ENCODE assay signal across 8 cellular contexts in the genomic region with DNA sequence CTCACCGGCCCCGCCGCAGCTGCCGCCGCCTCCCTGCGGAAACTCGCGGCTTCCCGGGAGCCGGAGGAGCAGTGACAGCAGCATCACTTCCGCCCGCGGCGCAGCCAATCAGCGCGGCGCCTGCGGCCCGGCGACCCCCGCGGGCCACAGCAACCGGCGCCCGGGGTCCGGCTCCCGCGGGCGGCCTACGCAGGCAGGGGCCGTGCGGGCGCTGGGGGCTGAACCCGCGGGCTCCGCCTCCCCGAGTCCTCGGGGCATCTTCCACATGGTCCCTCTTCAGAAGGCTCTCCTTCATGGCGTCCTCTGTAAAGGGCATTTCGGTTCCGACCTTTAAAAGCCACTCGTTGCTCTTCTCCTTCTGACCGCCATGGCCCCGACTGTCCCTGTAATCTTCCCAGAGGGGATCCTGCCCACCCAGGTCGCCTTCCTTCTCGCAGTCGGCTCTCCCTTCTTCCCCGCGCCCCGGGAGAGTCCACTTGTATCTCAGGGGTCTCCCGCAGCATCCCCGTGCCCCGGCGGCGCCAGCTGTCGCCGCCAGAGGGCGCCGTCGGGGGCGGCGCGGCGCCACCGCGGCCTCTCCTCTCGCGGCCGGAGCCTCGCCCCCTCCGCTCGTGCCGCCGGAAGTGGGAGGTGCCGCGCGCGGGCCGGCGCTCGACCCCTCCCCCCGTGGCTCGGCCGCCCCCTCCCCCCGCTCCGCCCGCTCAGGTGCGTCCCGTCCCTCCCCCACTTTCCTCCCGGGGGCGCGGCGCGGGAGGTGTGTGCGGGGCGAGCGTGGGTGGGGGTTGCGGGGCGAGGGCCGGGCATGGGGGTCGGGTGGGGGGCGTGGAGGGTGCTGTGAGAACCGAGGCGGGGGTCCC. TPM values are rescaled to one million over a fixed set of nuclear protein-coding genes. Genes with fewer than 3 reads are reported as not detected.
DNase-seq lines count a peak whose midpoint lies in the region; ATAC-seq and TF ChIP-seq lines count a peak whose summit lies in the region.

A gene with protein sequence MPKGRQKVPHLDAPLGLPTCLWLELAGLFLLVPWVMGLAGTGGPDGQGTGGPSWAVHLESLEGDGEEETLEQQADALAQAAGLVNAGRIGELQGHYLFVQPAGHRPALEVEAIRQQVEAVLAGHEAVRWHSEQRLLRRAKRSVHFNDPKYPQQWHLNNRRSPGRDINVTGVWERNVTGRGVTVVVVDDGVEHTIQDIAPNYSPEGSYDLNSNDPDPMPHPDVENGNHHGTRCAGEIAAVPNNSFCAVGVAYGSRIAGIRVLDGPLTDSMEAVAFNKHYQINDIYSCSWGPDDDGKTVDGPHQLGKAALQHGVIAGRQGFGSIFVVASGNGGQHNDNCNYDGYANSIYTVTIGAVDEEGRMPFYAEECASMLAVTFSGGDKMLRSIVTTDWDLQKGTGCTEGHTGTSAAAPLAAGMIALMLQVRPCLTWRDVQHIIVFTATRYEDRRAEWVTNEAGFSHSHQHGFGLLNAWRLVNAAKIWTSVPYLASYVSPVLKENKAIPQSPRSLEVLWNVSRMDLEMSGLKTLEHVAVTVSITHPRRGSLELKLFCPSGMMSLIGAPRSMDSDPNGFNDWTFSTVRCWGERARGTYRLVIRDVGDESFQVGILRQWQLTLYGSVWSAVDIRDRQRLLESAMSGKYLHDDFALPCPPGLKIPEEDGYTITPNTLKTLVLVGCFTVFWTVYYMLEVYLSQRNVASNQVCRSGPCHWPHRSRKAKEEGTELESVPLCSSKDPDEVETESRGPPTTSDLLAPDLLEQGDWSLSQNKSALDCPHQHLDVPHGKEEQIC (minus strand): TSS at position 52 of the 857 bp plus-strand sequence. CDS start 2,229 bp downstream, outside the sequence.
A gene (plus strand): TSS at position 650 of the 857 bp plus-strand sequence. CDS start 1,602 bp downstream, outside the sequence.

- H3K27me3 Mint-ChIP-seq in activated T-helper 1 cell treated with anti-CD3 and anti-CD28 coated beads, Interleukin-12 subunit alpha, Interleukin-12 subunit beta, Interleukin-2, Interleukin-4 antibody, amounts not matched to agents 30 ng/mL and 10 ng/mL and 1 ng/mL, durations not matched to agents 14 hours and 24 hours and 36 hours (ENCODE audit: insufficient read depth): no peaks in the 10 kb centered on the region
- H3K27me3 Mint-ChIP-seq in naive thymus-derived CD4-positive, alpha-beta T cell: no peaks in the 10 kb centered on the region
- no peaks in the 10 kb centered on the region for H3K27me3 Mint-ChIP-seq in stimulated activated naive B cell treated with anti-CD40 and anti-IgM and Interleukin-4, amounts not matched to agents 10 μg/mL and 1 μg/mL and 100 μg/mL, for 72 hours

- peak; percentile 82 to 99 (median 98) for TF ChIP-seq CTCF in Peyer's patch (IDR thresholded peaks at IDR 0.05)

- no peaks in the 10 kb centered on the region for H3K27me3 ChIP-seq in HUES6 (ENCODE audit: control insufficient read depth, insufficient read depth, low read length)
- H3K27me3 ChIP-seq in Peyer's patch: no peaks in the 10 kb centered on the region
- H3K27me3 ChIP-seq in naive thymus-derived CD4-positive, alpha-beta T cell (ENCODE audit: control insufficient read depth in 2 of 2, insufficient read depth in 2 of 2, low read length in 2 of 2): no peaks in the 10 kb centered on the region

- peak within 1 kb of the TSS; percentile 99 for H3K4me3 Mint-ChIP-seq in activated T-helper 1 cell treated with anti-CD3 and anti-CD28 coated beads, Interleukin-12 subunit alpha, Interleukin-12 subunit beta, Interleukin-2, Interleukin-4 antibody, amounts not matched to agents 30 ng/mL and 10 ng/mL and 1 ng/mL, durations not matched to agents 14 hours and 24 hours and 36 hours
- H3K4me3 Mint-ChIP-seq in naive thymus-derived CD4-positive, alpha-beta T cell: peak within 1 kb of the TSS; percentile 91 to 100 (median 98)
- H3K4me3 Mint-ChIP-seq in stimulated activated naive B cell treated with anti-CD40 and anti-IgM and Interleukin-4, amounts not matched to agents 10 μg/mL and 1 μg/mL and 100 μg/mL, for 72 hours: peak within 1 kb of the TSS; percentile 86 to 96

- no peaks in the 10 kb centered on the region for H3K9me3 ChIP-seq in HUES6 (ENCODE audit: control insufficient read depth, insufficient read depth, low read depth, low read length)
- no peaks in the 10 kb centered on the region for H3K9me3 ChIP-seq in Peyer's patch
- no peaks in the 10 kb centered on the region for H3K9me3 ChIP-seq in naive thymus-derived CD4-positive, alpha-beta T cell (ENCODE audit: control insufficient read depth in 2 of 3, low read length in 3 of 3)

- POLR2A ChIA-PET in naive thymus-derived CD4-positive, alpha-beta T cell (lab: Charles Lee): interaction anchor here (0.5 to 3.8 kb wide), 10 partner anchors 10 to 461 kb away, joined by 3 to 37 read pairs (median 5); a partner anchor contains a TSS

- H3K36me3 Mint-ChIP-seq in activated T-helper 1 cell treated with anti-CD3 and anti-CD28 coated beads, Interleukin-12 subunit alpha, Interleukin-12 subunit beta, Interleukin-2, Interleukin-4 antibody, amounts not matched to agents 30 ng/mL and 10 ng/mL and 1 ng/mL, durations not matched to agents 14 hours and 24 hours and 36 hours (ENCODE audit: low read depth): peaks cover 22% of the 10 kb centered on the region
- H3K36me3 Mint-ChIP-seq in naive thymus-derived CD4-positive, alpha-beta T cell: peaks cover 3 to 29% (median 19%) of the 10 kb centered on the region in 5 donors
- peaks cover 16 to 36% of the 10 kb centered on the region in 2 donors for H3K36me3 Mint-ChIP-seq in stimulated activated naive B cell treated with anti-CD40 and anti-IgM and Interleukin-4, amounts not matched to agents 10 μg/mL and 1 μg/mL and 100 μg/mL, for 72 hours

- H3K4me1 ChIP-seq in HUES6 (ENCODE audit: control insufficient read depth, insufficient read depth, low read length): peaks cover 6% of the 10 kb centered on the region; the same call in 1 of the 2 replicates
- peaks cover 0 to 24% (median 11%) of the 10 kb centered on the region in 4 donors for H3K4me1 ChIP-seq in Peyer's patch
- peaks cover 32 to 35% of the 10 kb centered on the region in 2 donors for H3K4me1 ChIP-seq in naive thymus-derived CD4-positive, alpha-beta T cell (ENCODE audit: control insufficient read depth in 2 of 2, insufficient read depth in 2 of 2, low read length in 2 of 2)

- intact Hi-C loops in activated T-helper 1 cell treated with anti-CD3 and anti-CD28 coated beads, Interleukin-12 subunit alpha, Interleukin-12 subunit beta, Interleukin-2, Interleukin-4 antibody, amounts not matched to agents 30 ng/mL and 10 ng/mL and 1 ng/mL, durations not matched to agents 14 hours and 24 hours and 36 hours (cut with micrococcal nuclease): loop anchor here (5.0 kb wide), 5 partner anchors 210 to 1695 kb away; a partner anchor contains a TSS
- intact Hi-C loops in naive thymus-derived CD4-positive, alpha-beta T cell (cut with micrococcal nuclease): loop anchor here (1.0 to 5.0 kb wide), 8 partner anchors 54 to 1870 kb away; a partner anchor contains a TSS

- H3K4me1 Mint-ChIP-seq in activated T-helper 1 cell treated with anti-CD3 and anti-CD28 coated beads, Interleukin-12 subunit alpha, Interleukin-12 subunit beta, Interleukin-2, Interleukin-4 antibody, amounts not matched to agents 30 ng/mL and 10 ng/mL and 1 ng/mL, durations not matched to agents 14 hours and 24 hours and 36 hours (ENCODE audit: low read depth): peaks cover 44% of the 10 kb centered on the region
- H3K4me1 Mint-ChIP-seq in naive thymus-derived CD4-positive, alpha-beta T cell: peaks cover 40 to 55% (median 50%) of the 10 kb centered on the region in 7 donors
- H3K4me1 Mint-ChIP-seq in stimulated activated naive B cell treated with anti-CD40 and anti-IgM and Interleukin-4, amounts not matched to agents 10 μg/mL and 1 μg/mL and 100 μg/mL, for 72 hours: peaks cover 30 to 47% of the 10 kb centered on the region in 2 donors

- peak; percentile 72 to 73 for TF ChIP-seq POLR2A in Peyer's patch (IDR thresholded peaks at IDR 0.05)

- H3K27ac ChIP-seq in HUES6 (ENCODE audit: low read depth, low read length) (peak within 1 kb of the TSS; percentile 86; the same call in 1 of the 2 replicates), Peyer's patch (peak within 1 kb of the TSS; percentile 95 to 99 (median 96))
- H3K27ac ChIP-seq in naive thymus-derived CD4-positive, alpha-beta T cell (ENCODE audit: low read depth, low read length): peak within 1 kb of the TSS; percentile 97

- ATAC-seq in GM21360 (IDR thresholded peaks at IDR 0.05; ENCODE audit: unreplicated experiment): peak; percentile 61
- ATAC-seq in naive thymus-derived CD4-positive, alpha-beta T cell: peak; percentile 92
- ATAC-seq in stimulated activated naive B cell treated with anti-CD40 and anti-IgM and Interleukin-4, amounts not matched to agents 10 μg/mL and 1 μg/mL and 100 μg/mL, for 72 hours (replicated peaks): peak; percentile 77 to 82

- DNase-seq in D341Med (ENCODE audit: low spot score) (peak; percentile 98), Peyer's patch (peak; percentile 83 to 90 (median 89)), fibroblast of gingiva (ENCODE audit: low read depth) (peak; percentile 63)
- DNase-seq in activated T-helper 1 cell treated with anti-CD3 and anti-CD28 coated beads, Interleukin-12 subunit alpha, Interleukin-12 subunit beta, Interleukin-2, Interleukin-4 antibody, amounts not matched to agents 30 ng/mL and 10 ng/mL and 1 ng/mL, durations not matched to agents 14 hours and 24 hours and 36 hours (ENCODE audit: low spot score): peak; percentile 73
- DNase-seq in naive thymus-derived CD4-positive, alpha-beta T cell: peak; percentile 61 to 84 (median 73)
- DNase-seq in stimulated activated naive B cell treated with anti-CD40 and anti-IgM and Interleukin-4, amounts not matched to agents 10 μg/mL and 1 μg/mL and 100 μg/mL, for 72 hours: peak; percentile 65

- peaks cover 27% of the 10 kb centered on the region for H3K36me3 ChIP-seq in HUES6 (ENCODE audit: control insufficient read depth, insufficient read depth, low read length)
- peaks cover 0 to 30% (median 0%) of the 10 kb centered on the region in 3 donors for H3K36me3 ChIP-seq in Peyer's patch
- peaks cover 17 to 36% (median 21%) of the 10 kb centered on the region in 3 experiments for H3K36me3 ChIP-seq in naive thymus-derived CD4-positive, alpha-beta T cell (ENCODE audit: control insufficient read depth in 2 of 3, insufficient read depth in 3 of 3, low read length in 3 of 3)

- peak within 1 kb of the TSS; percentile 94 for H3K9ac ChIP-seq in HUES6 (ENCODE audit: low read length)

- peak within 1 kb of the TSS; percentile 100 for H3K27ac Mint-ChIP-seq in activated T-helper 1 cell treated with anti-CD3 and anti-CD28 coated beads, Interleukin-12 subunit alpha, Interleukin-12 subunit beta, Interleukin-2, Interleukin-4 antibody, amounts not matched to agents 30 ng/mL and 10 ng/mL and 1 ng/mL, durations not matched to agents 14 hours and 24 hours and 36 hours
- peak within 1 kb of the TSS; percentile 94 to 100 (median 99) for H3K27ac Mint-ChIP-seq in naive thymus-derived CD4-positive, alpha-beta T cell
- peak within 1 kb of the TSS; percentile 99 for H3K27ac Mint-ChIP-seq in stimulated activated naive B cell treated with anti-CD40 and anti-IgM and Interleukin-4, amounts not matched to agents 10 μg/mL and 1 μg/mL and 100 μg/mL, for 72 hours

- CTCF ChIA-PET in naive thymus-derived CD4-positive, alpha-beta T cell (lab: Charles Lee): interaction anchor here (1.5 to 1.6 kb wide), 2 partner anchors 11 to 21 kb away, joined by 4 to 7 read pairs; no protein-coding TSS in a partner anchor

- no peaks in the 10 kb centered on the region for H3K9me3 Mint-ChIP-seq in activated T-helper 1 cell treated with anti-CD3 and anti-CD28 coated beads, Interleukin-12 subunit alpha, Interleukin-12 subunit beta, Interleukin-2, Interleukin-4 antibody, amounts not matched to agents 30 ng/mL and 10 ng/mL and 1 ng/mL, durations not matched to agents 14 hours and 24 hours and 36 hours
- no peaks in the 10 kb centered on the region for H3K9me3 Mint-ChIP-seq in naive thymus-derived CD4-positive, alpha-beta T cell
- no peaks in the 10 kb centered on the region for H3K9me3 Mint-ChIP-seq in stimulated activated naive B cell treated with anti-CD40 and anti-IgM and Interleukin-4, amounts not matched to agents 10 μg/mL and 1 μg/mL and 100 μg/mL, for 72 hours

- H3K4me3 ChIP-seq in HUES6 (ENCODE audit: low read depth, low read length) (peak within 1 kb of the TSS; percentile 99), Peyer's patch (peak within 1 kb of the TSS; percentile 81 to 98 (median 94))
- peak within 1 kb of the TSS; percentile 96 for H3K4me3 ChIP-seq in naive thymus-derived CD4-positive, alpha-beta T cell (ENCODE audit: low read length)

RNA-seq across cellular contexts. Expression of the first gene that starts in this region (rescaled TPM):
- total RNA-seq in Peyer's patch: 100 to 1,000 TPM; 136 to 244 (median 171) TPM
- total RNA-seq in activated T-helper 1 cell treated with anti-CD3 and anti-CD28 coated beads, Interleukin-12 subunit alpha, Interleukin-12 subunit beta, Interleukin-2, Interleukin-4 antibody, amounts not matched to agents 30 ng/mL and 10 ng/mL and 1 ng/mL, durations not matched to agents 14 hours and 24 hours and 36 hours: 151 and 154 TPM in 2 replicates
- total RNA-seq in naive thymus-derived CD4-positive, alpha-beta T cell: 100 to 1,000 TPM; 196 to 319 (median 312) TPM
- polyA plus RNA-seq in naive thymus-derived CD4-positive, alpha-beta T cell: 10 to 100 TPM; 45.4 to 71.4 TPM

RNA-seq across cellular contexts. Expression of the second gene that starts in this region (rescaled TPM):
- 10 to 100 TPM; 10.2 to 32.2 (median 13.4) TPM for total RNA-seq in Peyer's patch
- 18.5 and 26.3 TPM in 2 replicates for total RNA-seq in activated T-helper 1 cell treated with anti-CD3 and anti-CD28 coated beads, Interleukin-12 subunit alpha, Interleukin-12 subunit beta, Interleukin-2, Interleukin-4 antibody, amounts not matched to agents 30 ng/mL and 10 ng/mL and 1 ng/mL, durations not matched to agents 14 hours and 24 hours and 36 hours
- total RNA-seq in naive thymus-derived CD4-positive, alpha-beta T cell: 10 to 100 TPM; 16.6 to 36.0 (median 24.0) TPM
- 10 to 100 TPM in 1 of 2 donors, 1 to 10 TPM in 1; 9.7 to 10.2 TPM for polyA plus RNA-seq in naive thymus-derived CD4-positive, alpha-beta T cell

Comparison
In these comparisons a context has a peak if more than half of its experiments do, and no peak if none do; other contexts are left out.
1. Peak in every context shown above with its lines: DNase-seq, ATAC-seq, H3K4me3 ChIP-seq and H3K27ac ChIP-seq.